13 cellular contexts compared by ENCODE assay signal in genomic region chr1:184910596-184910995, GRCh38.
DNase-seq lines count a peak whose midpoint lies in the region; ATAC-seq, FAIRE-seq and TF ChIP-seq lines count a peak whose summit lies in the region.
"Had no signal": no experiment of that assay in that cellular context is flagged by ENCODE, and none has a peak within 500 bp of the region (broad histone marks: within the 10 kb centered on the region; RNA-seq: fewer than 3 reads in every experiment).

No MANE protein-coding gene starts in this region.

- FAIRE-seq in GM12892 (lab: Jason Lieb, UNC) = no peak
- FAIRE-seq: small intestine had no signal

- no peaks in the 10 kb centered on the region for H3K36me3 ChIP-seq in adrenal gland (replicated peaks in 1 of 2)
- H3K36me3 ChIP-seq in psoas muscle (ENCODE audit: insufficient read depth in 1 of 2, low read depth in 1 of 2) = no peaks in the 10 kb centered on the region
- H3K36me3 ChIP-seq: BE2C had no signal

- H3K4me3 ChIP-seq in adrenal gland (no peak overlapping the region), fibroblast of villous mesenchyme (ENCODE audit: low read depth, low read length) (no peak overlapping the region), psoas muscle (no peak overlapping the region)

- no peaks in the 10 kb centered on the region for H3K9me3 Mint-ChIP-seq in type B pancreatic cell
- H3K9me3 Mint-ChIP-seq: dendritic cell treated with granulocyte-macrophage colony-stimulating factor and Interleukin-4, amounts not matched to agents 40 ng/mL and 50 ng/mL, for 4 days had no signal

- no peak for TF ChIP-seq CTCF in adrenal gland (IDR thresholded peaks at IDR 0.05)
- no peak for TF ChIP-seq CTCF in fibroblast of villous mesenchyme (IDR thresholded peaks at IDR 0.05; ENCODE audit: insufficient read depth, low read depth, low read length)
- TF ChIP-seq CTCF in psoas muscle (IDR thresholded peaks at IDR 0.05) = no peak
- no peak for TF ChIP-seq CTCF in type B pancreatic cell (conservative IDR thresholded peaks at IDR 0.05)

- peak; percentile 54 for DNase-seq in EH (ENCODE audit: low read depth)
- peak in 6 of 7 donors; percentile 61 to 78 (median 71) for DNase-seq in adrenal gland
- DNase-seq in fibroblast of villous mesenchyme (ENCODE audit: low read depth) = peak; percentile 61
- DNase-seq in psoas muscle = peak; percentile 79 to 82
- DNase-seq in NCI-H1417 (lab: John Stamatoyannopoulos, UW) = no peak
- no peak for DNase-seq in activated CD4-positive, alpha-beta T cell treated with anti-CD3 and anti-CD28 coated beads for 48 hours
- no peak for DNase-seq in GM12892 (ENCODE audit: insufficient read length)
- no peak for DNase-seq in type B pancreatic cell (ENCODE audit: extremely low spot score, unreplicated experiment)
- DNase-seq: activated CD4-positive, alpha-beta T cell treated with anti-CD3 and anti-CD28 coated beads, Interleukin-2, amount 50 U/mL, for 48 hours; BE2C; DMS79; small intestine had no signal

- H3K27me3 Mint-ChIP-seq in type B pancreatic cell = peaks cover 1% of the 10 kb centered on the region
- H3K27me3 Mint-ChIP-seq: dendritic cell treated with granulocyte-macrophage colony-stimulating factor and Interleukin-4, amounts not matched to agents 40 ng/mL and 50 ng/mL, for 4 days had no signal

- H3K4me1 ChIP-seq in adrenal gland (replicated peaks in 1 of 2) (peaks cover 5 to 9% of the 10 kb centered on the region in 2 donors), psoas muscle (peaks cover 50% of the 10 kb centered on the region)
- H3K4me1 ChIP-seq: BE2C had no signal

- peak; percentile 55 to 92 (median 82) for ATAC-seq in psoas muscle

- intact Hi-C loops in adrenal gland (cut with DNase I) = no loop called here
- intact Hi-C loops in psoas muscle (cut with DNase I) = no loop called here

- H3K27me3 ChIP-seq in adrenal gland (no peaks in the 10 kb centered on the region), psoas muscle (ENCODE audit: insufficient read depth in 3 of 3, low read length in 2 of 3) (no peaks in the 10 kb centered on the region)

- peaks cover under 1% of the 10 kb centered on the region for H3K4me1 Mint-ChIP-seq in type B pancreatic cell (ENCODE audit: unreplicated experiment)

- 37 to 56% (median 41%) methylated on average over 3 of the region's 3 CpGs for WGBS in adrenal gland, 4 donors
- WGBS in psoas muscle, 3 donors = 22 to 38% (median 23%) methylated on average over 3 of the region's 3 CpGs

- no peak overlapping the region for H3K4me3 Mint-ChIP-seq in type B pancreatic cell
- H3K4me3 Mint-ChIP-seq: dendritic cell treated with granulocyte-macrophage colony-stimulating factor and Interleukin-4, amounts not matched to agents 40 ng/mL and 50 ng/mL, for 4 days had no signal

- no peak overlapping the region for H3K27ac Mint-ChIP-seq in type B pancreatic cell
- H3K27ac Mint-ChIP-seq: dendritic cell treated with granulocyte-macrophage colony-stimulating factor and Interleukin-4, amounts not matched to agents 40 ng/mL and 50 ng/mL, for 4 days had no signal

- TF ChIP-seq POLR2A in adrenal gland (IDR thresholded peaks at IDR 0.05) (no peak), GM12892 (IDR thresholded peaks at IDR 0.05; ENCODE audit: low read depth, low read length) (no peak)

- H3K27ac ChIP-seq in adrenal gland = no peak overlapping the region
- H3K27ac ChIP-seq in psoas muscle = no peak overlapping the region

- no peaks in the 10 kb centered on the region for H3K36me3 Mint-ChIP-seq in type B pancreatic cell

- H3K9me3 ChIP-seq in adrenal gland (replicated peaks in 1 of 3) (no peaks in the 10 kb centered on the region), psoas muscle (no peaks in the 10 kb centered on the region)
- H3K9me3 ChIP-seq: BE2C had no signal

Comparison
In these comparisons a context has a peak if more than half of its experiments do, and no peak if none do; other contexts are left out.
1. DNase-seq: peak in EH (single experiment), adrenal gland (6 of 7), fibroblast of villous mesenchyme (single experiment) and psoas muscle (2 of 2); none in NCI-H1417 (0 of 3), activated CD4-positive, alpha-beta T cell treated with anti-CD3 and anti-CD28 coated beads for 48 hours (single experiment), GM12892 (single experiment) and type B pancreatic cell (single experiment).